In the genomic region with DNA sequence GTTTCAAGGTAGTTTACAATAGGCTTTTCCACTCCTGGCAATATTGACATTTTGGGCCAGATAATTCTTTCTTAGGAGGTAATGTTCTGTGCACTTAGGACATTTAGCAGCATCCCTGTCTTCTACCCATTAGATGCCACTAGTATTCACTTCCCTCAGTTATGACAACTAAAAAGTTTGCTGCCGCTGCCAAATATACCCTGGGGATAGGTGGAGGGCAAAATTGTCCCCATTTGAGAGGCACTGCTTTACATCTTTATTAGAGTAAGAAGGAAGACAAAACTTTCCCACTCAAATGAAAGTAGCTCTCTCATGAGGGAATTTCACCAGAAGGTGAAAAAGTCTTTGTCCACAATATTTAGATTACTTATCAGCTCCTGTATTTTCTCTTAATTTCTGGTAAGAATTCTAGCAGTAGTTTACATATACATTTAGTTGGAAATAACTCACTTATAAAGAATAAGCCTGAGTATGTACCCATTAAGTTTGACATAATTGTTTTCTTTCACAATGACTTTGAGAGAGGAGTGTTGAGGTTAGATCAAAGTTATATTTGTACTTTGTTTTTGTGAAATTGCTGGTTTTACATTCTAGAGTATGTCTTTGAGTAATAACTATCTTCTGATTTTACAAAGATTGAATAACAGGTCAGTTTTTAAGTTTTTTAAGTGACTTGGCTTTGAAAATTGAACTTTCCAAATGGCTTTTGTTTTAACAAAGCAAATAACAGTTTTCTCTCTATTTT, we compare ENCODE assay signal across 14 cellular contexts. TPM values are rescaled to one million over a fixed set of nuclear protein-coding genes. Genes with fewer than 3 reads are reported as not detected.
A peak's percentile ranks its signal among the peaks of the same experiment; 100 is the strongest.
DNase-seq lines count a peak whose midpoint lies in the region; ATAC-seq and TF ChIP-seq lines count a peak whose summit lies in the region.
"Had no signal": no experiment of that assay in that cellular context is flagged by ENCODE, and none has a peak within 500 bp of the region (broad histone marks: within the 10 kb centered on the region; RNA-seq: fewer than 3 reads in every experiment).

No MANE protein-coding gene starts in this region.

- H3K79me2 ChIP-seq in OCI-LY3 (ENCODE audit: low read length), result no peaks in the 10 kb centered on the region

- intact Hi-C loops in prostate gland (cut with DNase I), result no loop called here

- H3K9me3 ChIP-seq in OCI-LY3 (ENCODE audit: insufficient read depth, low read length) (no peaks in the 10 kb centered on the region), prostate gland (no peaks in the 10 kb centered on the region)
- H3K9me3 ChIP-seq: tibial artery had no signal

- H3K36me3 ChIP-seq in OCI-LY3 (replicated peaks; ENCODE audit: low read depth, low read length), result peaks cover 32% of the 10 kb centered on the region
- H3K36me3 ChIP-seq in prostate gland, result peaks cover 0 to 4% of the 10 kb centered on the region in 2 donors

- H3K27ac ChIP-seq in OCI-LY3 (ENCODE audit: low read length) (peak overlapping the region; percentile 61), prostate gland (no peak overlapping the region)
- H3K27ac ChIP-seq: tibial artery had no signal

- no peak for TF ChIP-seq POLR2A in prostate gland (IDR thresholded peaks at IDR 0.05)

- no peaks in the 10 kb centered on the region for H4K20me1 ChIP-seq in OCI-LY3 (ENCODE audit: insufficient read depth, low read length)

- H3K9ac ChIP-seq in OCI-LY3 (ENCODE audit: low read length), result no peak overlapping the region

- H3K4me2 ChIP-seq in OCI-LY3 (ENCODE audit: low read length), result peak overlapping the region; percentile 45

- 100% methylated on average over 1 of the region's 1 CpG for WGBS in prostate gland

- no peak overlapping the region for H2AFZ ChIP-seq in OCI-LY3 (ENCODE audit: low read depth, low read length)

- no peaks in the 10 kb centered on the region for H3K27me3 ChIP-seq in OCI-LY3 (ENCODE audit: low read depth, low read length)
- no peaks in the 10 kb centered on the region for H3K27me3 ChIP-seq in prostate gland (replicated peaks; ENCODE audit: insufficient read depth)
- H3K27me3 ChIP-seq: tibial artery had no signal

- H3K4me1 ChIP-seq in OCI-LY3 (ENCODE audit: low read length) (peaks cover 24% of the 10 kb centered on the region), prostate gland (replicated peaks) (no peaks in the 10 kb centered on the region)
- H3K4me1 ChIP-seq: tibial artery had no signal

- H3K4me3 ChIP-seq in OCI-LY3 (ENCODE audit: low read length) (peak overlapping the region; percentile 22; the same call in 1 of the 2 replicates), prostate gland (no peak overlapping the region)
- H3K4me3 ChIP-seq: tibial artery had no signal

- no peak for TF ChIP-seq CTCF in OCI-LY3 (IDR thresholded peaks at IDR 0.05; ENCODE audit: low read depth, low read length)
- TF ChIP-seq CTCF in prostate gland (IDR thresholded peaks at IDR 0.05), result no peak

- peak; percentile 83 for ATAC-seq in GM18508 (IDR thresholded peaks at IDR 0.05; ENCODE audit: insufficient read depth, unreplicated experiment)
- ATAC-seq in GM19395 (IDR thresholded peaks at IDR 0.05; ENCODE audit: unreplicated experiment), result peak; percentile 87
- ATAC-seq in HG02885 (IDR thresholded peaks at IDR 0.05; ENCODE audit: poor library complexity, unreplicated experiment), result peak; percentile 97

- DNase-seq in NCI-H82 (lab: John Stamatoyannopoulos, UW) (no peak), prostate gland (ENCODE audit: low spot score) (no peak), pons (ENCODE audit: low spot score) (no peak), mucosa of gallbladder (ENCODE audit: low spot score) (no peak)
- DNase-seq: Calu3, endodermal cell, midbrain, NCI-H524, retina, tibial artery had no signal

RNA-seq across cellular contexts. Expression of a gene that starts 46.0 kb away (rescaled TPM):
- total RNA-seq in prostate gland, result 10 to 100 TPM in 1 of 2 donors, 1 to 10 TPM in 1; 9.8 to 18.4 TPM
- 7.1 TPM for total RNA-seq in mucosa of gallbladder
